9 cellular contexts compared by ENCODE assay signal in the genomic region with DNA sequence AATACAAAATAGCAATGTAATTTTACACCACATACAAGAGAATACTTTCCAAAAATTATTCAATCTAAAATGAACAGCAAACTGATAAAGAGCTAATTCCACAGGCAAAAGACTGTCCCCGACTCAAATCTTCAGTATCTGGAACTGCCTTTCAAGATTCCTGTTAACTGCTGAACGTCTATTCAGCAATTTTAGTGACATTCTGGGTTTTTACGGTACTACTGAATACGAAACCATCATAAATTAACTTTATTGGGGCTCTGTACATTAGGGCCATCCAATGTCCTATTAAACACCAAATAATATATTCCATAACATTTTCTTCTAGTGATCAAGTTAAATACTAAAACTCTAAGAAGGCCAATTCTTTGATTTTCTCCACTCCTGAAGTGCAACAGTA. TPM values are rescaled to one million over a fixed set of nuclear protein-coding genes. Genes with fewer than 3 reads are reported as not detected.
A peak's percentile ranks its signal among the peaks of the same experiment; 100 is the strongest.
DNase-seq lines count a peak whose midpoint lies in the region; ATAC-seq and TF ChIP-seq lines count a peak whose summit lies in the region.
"Had no signal": no experiment of that assay in that cellular context is flagged by ENCODE, and none has a peak within 500 bp of the region (broad histone marks: within the 10 kb centered on the region; RNA-seq: fewer than 3 reads in every experiment).

No MANE protein-coding gene starts in this region.

- peak overlapping the region; percentile 67 to 94 (median 78) for H3K27ac Mint-ChIP-seq in IgD-negative memory B cell
- peak overlapping the region; percentile 94 for H3K27ac Mint-ChIP-seq in central memory CD8-positive, alpha-beta T cell (ENCODE audit: low read depth)
- H3K27ac Mint-ChIP-seq in naive thymus-derived CD8-positive, alpha-beta T cell, result peak overlapping the region in 8 of 10 donors; percentile 90 to 98 (median 93)

- no peak overlapping the region for H3K27ac ChIP-seq in ACC112 (ENCODE audit: low read depth, low read length)

- peaks cover 7% of the 10 kb centered on the region for H3K4me1 ChIP-seq in ACC112 (ENCODE audit: control insufficient read depth, insufficient read depth, low read length, unreplicated experiment)

- DNase-seq in central memory CD8-positive, alpha-beta T cell (ENCODE audit: low spot score in 2 of 2), result no peak
- no peak for DNase-seq in naive thymus-derived CD8-positive, alpha-beta T cell
- DNase-seq in OCI-M2 (lab: John Stamatoyannopoulos, UW; ENCODE audit: unreplicated experiment) (no peak), NCI-H345 treated with DMSO at 0.1 percent for 48 hours (lab: John Stamatoyannopoulos, UW; ENCODE audit: unreplicated experiment) (no peak)
- DNase-seq: DMS153 had no signal

- peaks cover 14% of the 10 kb centered on the region for H3K79me2 ChIP-seq in ACC112 (ENCODE audit: control insufficient read depth, insufficient read depth, low read length, unreplicated experiment)

- POLR2A ChIA-PET in naive thymus-derived CD8-positive, alpha-beta T cell (lab: Charles Lee), result interaction anchor here (3.6 kb wide), 1 partner anchor 62 kb away, joined by 27 read pairs; the partner anchor contains the start of gene CDK12

- ATAC-seq in central memory CD8-positive, alpha-beta T cell (replicated peaks; ENCODE audit: extremely low read depth, poor library complexity, severe bottlenecking), result no peak
- ATAC-seq in naive thymus-derived CD8-positive, alpha-beta T cell, result no peak
- ATAC-seq in HG03159 (IDR thresholded peaks at IDR 0.05; ENCODE audit: unreplicated experiment) (no peak), GM18505 (IDR thresholded peaks at IDR 0.05; ENCODE audit: unreplicated experiment) (no peak)

- H2AFZ ChIP-seq in ACC112 (ENCODE audit: low read length, unreplicated experiment), result no peak overlapping the region

- H3K9me3 Mint-ChIP-seq in IgD-negative memory B cell, result no peaks in the 10 kb centered on the region
- H3K9me3 Mint-ChIP-seq in central memory CD8-positive, alpha-beta T cell, result no peaks in the 10 kb centered on the region
- H3K9me3 Mint-ChIP-seq in naive thymus-derived CD8-positive, alpha-beta T cell, result no peaks in the 10 kb centered on the region

- peaks cover 19 to 27% (median 21%) of the 10 kb centered on the region in 3 donors for H3K4me1 Mint-ChIP-seq in IgD-negative memory B cell
- peaks cover 22% of the 10 kb centered on the region for H3K4me1 Mint-ChIP-seq in central memory CD8-positive, alpha-beta T cell
- peaks cover 6 to 51% (median 39%) of the 10 kb centered on the region in 4 donors for H3K4me1 Mint-ChIP-seq in naive thymus-derived CD8-positive, alpha-beta T cell

- H3K36me3 ChIP-seq in ACC112 (ENCODE audit: insufficient read depth, low read length), result no peaks in the 10 kb centered on the region

- no peaks in the 10 kb centered on the region for H3K27me3 ChIP-seq in ACC112 (ENCODE audit: insufficient read depth, low read length)

- H3K4me3 ChIP-seq in ACC112 (ENCODE audit: low read depth, low read length), result peak overlapping the region; percentile 80

- H3K4me3 Mint-ChIP-seq in IgD-negative memory B cell, result peak overlapping the region; percentile 94 to 99 (median 97)
- peak overlapping the region; percentile 96 for H3K4me3 Mint-ChIP-seq in central memory CD8-positive, alpha-beta T cell
- H3K4me3 Mint-ChIP-seq in naive thymus-derived CD8-positive, alpha-beta T cell, result peak overlapping the region; percentile 94 to 99 (median 96)

- H3K27me3 Mint-ChIP-seq in IgD-negative memory B cell, result no peaks in the 10 kb centered on the region
- no peaks in the 10 kb centered on the region for H3K27me3 Mint-ChIP-seq in central memory CD8-positive, alpha-beta T cell
- H3K27me3 Mint-ChIP-seq in naive thymus-derived CD8-positive, alpha-beta T cell, result peaks cover 0 to 1% (median 0%) of the 10 kb centered on the region in 5 donors

- no peak for TF ChIP-seq POLR2A in GM18505 (IDR thresholded peaks at IDR 0.05; ENCODE audit: borderline replicate concordance, extremely low read depth, insufficient read depth, insufficient read length)

- H3K36me3 Mint-ChIP-seq in IgD-negative memory B cell, result peaks cover under 1% of the 10 kb centered on the region
- H3K36me3 Mint-ChIP-seq in central memory CD8-positive, alpha-beta T cell (ENCODE audit: insufficient read depth), result peaks cover 21% of the 10 kb centered on the region
- H3K36me3 Mint-ChIP-seq in naive thymus-derived CD8-positive, alpha-beta T cell, result peaks cover 0 to 4% (median 0%) of the 10 kb centered on the region in 3 donors

RNA-seq across cellular contexts. Expression of gene FBXL20, which starts 1.6 kb away (rescaled TPM):
- polyA plus RNA-seq in IgD-negative memory B cell, result 5.0 TPM
- 10 to 100 TPM; 33.4 to 34.3 TPM for total RNA-seq in naive thymus-derived CD8-positive, alpha-beta T cell
- 1 to 10 TPM; 2.6 to 3.4 (median 3.2) TPM for polyA plus RNA-seq in naive thymus-derived CD8-positive, alpha-beta T cell

RNA-seq across cellular contexts. Expression of gene MED1, which starts 51.3 kb away (rescaled TPM):
- polyA plus RNA-seq in IgD-negative memory B cell, result 20.8 TPM
- 10 to 100 TPM; 59.2 to 62.8 TPM for total RNA-seq in naive thymus-derived CD8-positive, alpha-beta T cell
- 10 to 100 TPM; 16.8 to 26.9 (median 22.2) TPM for polyA plus RNA-seq in naive thymus-derived CD8-positive, alpha-beta T cell
